ENCODE assay signal across 8 cellular contexts in genomic region chr2:1990724-1991123, GRCh38.
DNase-seq lines count a peak whose midpoint lies in the region; ATAC-seq and TF ChIP-seq lines count a peak whose summit lies in the region.
"Had no signal": no experiment of that assay in that cellular context is flagged by ENCODE, and none has a peak within 500 bp of the region (broad histone marks: within the 10 kb centered on the region; RNA-seq: fewer than 3 reads in every experiment).

No MANE protein-coding gene starts in this region.

- no TSS peak for BruUV-seq in OCI-LY7 (replicated peaks; lab: Mats Ljungman, UMichigan)

- intact Hi-C loops in left ventricle myocardium superior (cut with micrococcal nuclease) (no loop called here), OCI-LY7 (cut with micrococcal nuclease; ENCODE audit: unreplicated experiment) (no loop called here)

- H3K36me3 ChIP-seq in OCI-LY7 (ENCODE audit: insufficient read depth, low read length): no peaks in the 10 kb centered on the region

- no peak for TF ChIP-seq CTCF in OCI-LY7 (conservative IDR thresholded peaks at IDR 0.05; ENCODE audit: low read length)

- H3K4me1 ChIP-seq in OCI-LY7 (ENCODE audit: insufficient read depth, low read length, poor library complexity, severe bottlenecking): no peaks in the 10 kb centered on the region

- no peak overlapping the region for H3K4me2 ChIP-seq in OCI-LY7 (ENCODE audit: low read length)

- H3K9me3 ChIP-seq in OCI-LY7 (ENCODE audit: low read length): no peaks in the 10 kb centered on the region

- DNase-seq in LHCN-M2 (ENCODE audit: low read depth) (peak; percentile 4), SHP77 treated with DMSO at 0.1 percent for 48 hours (lab: John Stamatoyannopoulos, UW) (peak; percentile 33), left ventricle myocardium superior (peak; percentile 75), substantia nigra (lab: John Stamatoyannopoulos, UW) (peak in 48 of 49 donors; percentile 25 to 91 (median 74)), OCI-LY7 (ENCODE audit: low spot score) (no peak)
- DNase-seq in activated naive CD4-positive, alpha-beta T cell (lab: John Stamatoyannopoulos, UW): no peak
- DNase-seq: stimulated activated naive B cell treated with anti-CD40 and anti-IgM and Interleukin-4, amounts not matched to agents 10 μg/mL and 1 μg/mL and 100 μg/mL, for 72 hours had no signal

- no peak overlapping the region for H3K4me3 ChIP-seq in OCI-LY7 (ENCODE audit: low read depth, low read length, poor library complexity, severe bottlenecking)

- no peaks in the 10 kb centered on the region for H3K9me2 ChIP-seq in OCI-LY7 (ENCODE audit: insufficient read depth, low read length)

- POLR2A ChIA-PET in OCI-LY7 (lab: Charles Lee): no interaction called here

- CTCF ChIA-PET in OCI-LY7 (lab: Charles Lee; ENCODE audit: unreplicated experiment): no interaction called here

- H3K27ac ChIP-seq in substantia nigra (ENCODE audit: low read depth, low read length, poor library complexity, severe bottlenecking) (peak overlapping the region; percentile 79), OCI-LY7 (ENCODE audit: low read depth, low read length, poor library complexity, severe bottlenecking) (no peak overlapping the region)

- no peak overlapping the region for H2AFZ ChIP-seq in OCI-LY7 (ENCODE audit: low read length)

- H3K79me2 ChIP-seq in OCI-LY7 (ENCODE audit: insufficient read depth, low read depth, low read length): no peaks in the 10 kb centered on the region

- ATAC-seq in left ventricle myocardium superior (peak; percentile 98), HG03442 (IDR thresholded peaks at IDR 0.05; ENCODE audit: unreplicated experiment) (no peak)

- H4K20me1 ChIP-seq in OCI-LY7 (ENCODE audit: insufficient read depth, low read length): no peaks in the 10 kb centered on the region

Comparison
In these comparisons a context has a peak if more than half of its experiments do, and no peak if none do; other contexts are left out.
1. DNase-seq: peak in LHCN-M2 (single experiment), SHP77 treated with DMSO at 0.1 percent for 48 hours (single experiment), left ventricle myocardium superior (single experiment) and substantia nigra (48 of 49); none in activated naive CD4-positive, alpha-beta T cell (0 of 4) and OCI-LY7 (single experiment).